In the genomic region with DNA sequence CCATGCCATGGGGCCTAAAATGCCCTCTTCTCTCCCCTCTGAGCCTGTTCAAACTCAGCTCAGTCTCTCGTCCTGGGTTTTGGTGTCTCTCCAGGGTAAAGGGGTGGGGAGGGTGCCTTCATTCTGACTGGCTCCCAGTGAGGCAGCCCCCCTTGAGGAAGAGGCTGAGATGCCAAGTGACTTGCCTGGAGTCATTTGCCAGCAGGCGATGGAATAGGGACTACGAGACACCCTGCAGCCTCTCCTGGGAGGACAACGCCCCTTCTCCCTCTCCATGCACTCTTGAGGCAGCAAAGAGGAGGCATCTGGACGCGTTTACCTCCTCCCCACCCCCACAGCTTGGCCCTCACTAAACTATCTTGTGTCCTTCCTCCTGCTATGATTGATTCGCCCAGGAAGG, we compare ENCODE assay signal across 8 cellular contexts. TPM values are rescaled to one million over a fixed set of nuclear protein-coding genes. Genes with fewer than 3 reads are reported as not detected.
DNase-seq lines count a peak whose midpoint lies in the region; ATAC-seq and TF ChIP-seq lines count a peak whose summit lies in the region.

No MANE protein-coding gene starts in this region.

- H3K27me3 Mint-ChIP-seq in natural killer cell (ENCODE audit: low read depth in 2 of 2), result peaks cover 0 to 4% of the 10 kb centered on the region in 2 donors

- H3K27ac Mint-ChIP-seq in natural killer cell, result no peak overlapping the region

- no peaks in the 10 kb centered on the region for H3K9me3 ChIP-seq in HEK293 (ENCODE audit: control insufficient read depth, insufficient read depth, low read depth, low read length)

- H3K4me3 ChIP-seq in AG10803 (ENCODE audit: low read length) (peak overlapping the region; percentile 31; the same call in 1 of the 2 replicates), HEK293 (ENCODE audit: low read depth, low read length) (no peak overlapping the region)

- CTCF ChIA-PET in HEK293 (lab: Yijun Ruan, JAX), result no interaction called here

- peaks cover 11 to 20% of the 10 kb centered on the region in 2 donors for H3K4me1 Mint-ChIP-seq in natural killer cell

- no peaks in the 10 kb centered on the region for H3K27me3 ChIP-seq in foreskin keratinocyte

- peaks cover 10% of the 10 kb centered on the region for H3K4me1 ChIP-seq in HEK293 (ENCODE audit: control insufficient read depth, insufficient read depth, low read length)
- H3K4me1 ChIP-seq in foreskin keratinocyte, result no peaks in the 10 kb centered on the region

- ATAC-seq in natural killer cell, result no peak
- no peak for ATAC-seq in foreskin keratinocyte
- ATAC-seq in GM18867 (IDR thresholded peaks at IDR 0.05; ENCODE audit: unreplicated experiment), result no peak
- no peak for ATAC-seq in GM21723 (IDR thresholded peaks at IDR 0.05; ENCODE audit: unreplicated experiment)

- intact Hi-C loops in natural killer cell (cut with micrococcal nuclease), result no loop called here

- POLR2A ChIA-PET in HEK293 (lab: Yijun Ruan, JAX), result interaction anchor here (0.5 kb wide), 1 partner anchor 9 kb away, joined by 4 read pairs; no protein-coding TSS in a partner anchor

- DNase-seq in AG10803 (ENCODE audit: low read depth), result no peak
- no peak for DNase-seq in natural killer cell
- DNase-seq in foreskin keratinocyte, result no peak
- DNase-seq in HT-29 (ENCODE audit: low spot score), result no peak

- H3K27ac ChIP-seq in HEK293 (ENCODE audit: extremely low read depth, low read depth, low read length) (no peak overlapping the region), adipose tissue (ENCODE audit: low read depth, low read length) (peak overlapping the region; percentile 26), foreskin keratinocyte (no peak overlapping the region)

- TF ChIP-seq CTCF in AG10803 (conservative IDR thresholded peaks at IDR 0.05; ENCODE audit: low read length), result no peak
- TF ChIP-seq CTCF in HEK293 (tag by site-specific recombination; IDR thresholded peaks at IDR 0.05), result no peak
- no peak for TF ChIP-seq CTCF in natural killer cell (IDR thresholded peaks at IDR 0.05)
- no peak for TF ChIP-seq CTCF in foreskin keratinocyte (conservative IDR thresholded peaks at IDR 0.05)

- H3K36me3 ChIP-seq in HEK293 (ENCODE audit: control insufficient read depth in 2 of 2, insufficient read depth in 1 of 2, low read length in 2 of 2), result no peaks in the 10 kb centered on the region; a peak in 1 of 3 replicates

- H3K9me3 Mint-ChIP-seq in natural killer cell, result no peaks in the 10 kb centered on the region

- peak overlapping the region; percentile 96 for H3K4me3 Mint-ChIP-seq in natural killer cell

- 37 to 54% (median 41%) methylated on average over 7 of the region's 7 CpGs for WGBS in adipose tissue, 3 donors

- no peaks in the 10 kb centered on the region for H3K36me3 Mint-ChIP-seq in natural killer cell

TF ChIP-seq in HEK293, 187 proteins besides CTCF, POLR2A, EP300 and RAD21:
- TF ChIP-seq KLF1 (tag by site-specific recombination; IDR thresholded peaks at IDR 0.05) (0 out of 2 replicates have a peak, but pooled peaks have one; percentile 25), ZNF600 (tag by site-specific recombination; IDR thresholded peaks at IDR 0.05) (peak; percentile 42; the same call in 1 of the 2 replicates), GLIS1 (tag by site-specific recombination; IDR thresholded peaks at IDR 0.05) (peak; percentile 40), ZIC2 (tag by site-specific recombination; IDR thresholded peaks at IDR 0.05) (peak; percentile 28; the same call in 1 of the 2 replicates), ZNF341 (tag by site-specific recombination; IDR thresholded peaks at IDR 0.05; ENCODE audit: low read depth) (no peak), ZNF324 (tag by site-specific recombination; IDR thresholded peaks at IDR 0.05) (no peak)

RNA-seq across cellular contexts. Expression of a gene that starts 0.8 kb away (rescaled TPM):
- polyA plus RNA-seq in adipose tissue, result 10 to 100 TPM in 2 of 3 donors, 1 to 10 TPM in 1; 2.2 to 58.1 (median 24.4) TPM
- total RNA-seq in natural killer cell, result 1 to 10 TPM; 1.8 to 4.5 (median 3.0) TPM
- total RNA-seq in foreskin keratinocyte, result 0.67 and 0.99 TPM in 2 replicates
- polyA plus RNA-seq in foreskin keratinocyte, result 0.32 and 0.37 TPM in 2 replicates
- 0.29 TPM in 1 of 2 replicates, not detected in the other for total RNA-seq in HT-29 (2014; rRNA removed; shearing (Covaris generic))
